Comparison of ENCODE assay signal across 12 cellular contexts in the genomic region with DNA sequence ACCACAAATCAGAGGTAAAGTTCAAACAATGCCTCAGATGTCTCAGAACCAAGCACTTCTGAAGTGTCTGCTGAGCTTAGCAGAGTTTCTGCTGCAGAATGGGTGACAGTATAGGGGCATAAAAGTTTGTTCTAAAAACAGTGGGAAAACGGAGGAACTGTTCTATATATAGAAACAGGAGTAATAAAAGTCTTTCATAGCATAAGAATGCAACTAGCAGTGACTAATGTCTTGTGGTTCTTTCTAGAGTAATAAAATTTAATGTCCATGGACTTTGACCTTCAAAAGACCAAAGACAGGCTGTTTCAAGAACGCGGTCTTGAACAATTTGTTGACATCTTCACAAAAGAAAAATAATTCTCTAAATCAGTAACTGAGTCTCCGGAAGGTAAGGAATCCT.
DNase-seq lines count a peak whose midpoint lies in the region; ATAC-seq, FAIRE-seq and TF ChIP-seq lines count a peak whose summit lies in the region.
"Had no signal": no experiment of that assay in that cellular context is flagged by ENCODE, and none has a peak within 500 bp of the region (broad histone marks: within the 10 kb centered on the region; RNA-seq: fewer than 3 reads in every experiment).

No MANE protein-coding gene starts in this region.

- no peak for TF ChIP-seq RAD21 in HepG2 (CRISPR knock-in tag; IDR thresholded peaks at IDR 0.05)

- no peak overlapping the region for H3K4me2 ChIP-seq in HepG2 (ENCODE audit: low read depth, low read length)

- intact Hi-C loops in transverse colon (cut with DNase I; ENCODE audit: low total_unique reads) (no loop called here), HepG2 (cut with micrococcal nuclease; ENCODE audit: unreplicated experiment) (no loop called here)

- H2AFZ ChIP-seq in HepG2 (ENCODE audit: low read length) = no peak overlapping the region

- DNase-seq in HCEC 1CT (peak; percentile 94), RWPE1 (ENCODE audit: low spot score) (peak; percentile 13), fibroblast of peridontal ligament (ENCODE audit: extremely low read depth) (peak; percentile 85), transverse colon (no peak), NCI-H524 treated with DMSO at 0.1 percent for 48 hours (lab: John Stamatoyannopoulos, UW) (no peak), GM12891 (ENCODE audit: insufficient read length, low spot score) (no peak), HepG2 (ENCODE audit: low spot score) (no peak)
- DNase-seq in effector memory CD8-positive, alpha-beta T cell = no peak
- DNase-seq: activated CD4-positive, alpha-beta T cell treated with anti-CD3 and anti-CD28 coated beads for 4 hours; NCI-H1417; RPMI8226 had no signal

- TF ChIP-seq CTCF in RWPE1 (conservative IDR thresholded peaks at IDR 0.05; ENCODE audit: low read depth) = no peak
- TF ChIP-seq CTCF in transverse colon (IDR thresholded peaks at IDR 0.05) = no peak
- TF ChIP-seq CTCF in HepG2 (CRISPR knock-in tag; IDR thresholded peaks at IDR 0.05) = no peak

- no peak for ATAC-seq in effector memory CD8-positive, alpha-beta T cell (replicated peaks)
- ATAC-seq in HepG2 = no peak

- H3K9ac ChIP-seq in HepG2 (ENCODE audit: insufficient read depth, low read depth, low read length) = no peak overlapping the region

- H3K36me3 ChIP-seq in transverse colon (no peaks in the 10 kb centered on the region), HepG2 (replicated peaks in 1 of 2; ENCODE audit: control insufficient read depth in 1 of 2, insufficient read depth in 2 of 2, low read length in 2 of 2) (no peaks in the 10 kb centered on the region)

- H4K20me1 ChIP-seq in HepG2 (ENCODE audit: insufficient read depth, low read length) = no peaks in the 10 kb centered on the region

- H3K9me3 ChIP-seq in transverse colon (no peaks in the 10 kb centered on the region), HepG2 (ENCODE audit: low read length) (no peaks in the 10 kb centered on the region)

- no peak overlapping the region for H3K4me3 Mint-ChIP-seq in effector memory CD8-positive, alpha-beta T cell
- H3K4me3 Mint-ChIP-seq: neural crest cell had no signal

- H3K4me1 ChIP-seq in transverse colon (peaks cover 0 to 20% (median 13%) of the 10 kb centered on the region in 4 donors), HepG2 (ENCODE audit: insufficient read depth, low read length) (no peaks in the 10 kb centered on the region)

- H3K27me3 ChIP-seq in transverse colon (no peaks in the 10 kb centered on the region), HepG2 (ENCODE audit: control insufficient read depth in 1 of 2, insufficient read depth in 2 of 2, low read length in 2 of 2) (no peaks in the 10 kb centered on the region)

- H3K4me3 ChIP-seq in transverse colon (peak overlapping the region in 2 of 4 donors; percentile 11 to 23), HepG2 (replicated peaks in 1 of 3; ENCODE audit: insufficient read depth in 1 of 3, low read depth in 2 of 3, low read length in 3 of 3) (no peak overlapping the region)

- no peaks in the 10 kb centered on the region for H3K4me1 Mint-ChIP-seq in effector memory CD8-positive, alpha-beta T cell (ENCODE audit: low read depth in 2 of 2)

- no peaks in the 10 kb centered on the region for H3K79me2 ChIP-seq in HepG2 (ENCODE audit: insufficient read depth, low read length)

- no peaks in the 10 kb centered on the region for H3K36me3 Mint-ChIP-seq in effector memory CD8-positive, alpha-beta T cell (ENCODE audit: insufficient read depth)

- POLR2A ChIA-PET in RWPE1 (lab: Yijun Ruan, JAX; ENCODE audit: low non-redundant PET) (no interaction called here), HepG2 (lab: Yijun Ruan, JAX) (no interaction called here)

- TF ChIP-seq POLR2A in transverse colon (IDR thresholded peaks at IDR 0.05) (no peak), GM12891 (IDR thresholded peaks at IDR 0.05; ENCODE audit: low read depth, low read length) (no peak), HepG2 (IDR thresholded peaks at IDR 0.05; ENCODE audit: insufficient read depth in 1 of 2, low read depth in 2 of 2, low read length in 2 of 2) (no peak)

- H3K27ac Mint-ChIP-seq in effector memory CD8-positive, alpha-beta T cell = no peak overlapping the region

- WGBS in transverse colon (ENCODE audit: low coverage in 1 of 2), 2 donors = 18 to 26% methylated on average over 4 of the region's 4 CpGs
- WGBS in HepG2 (ENCODE audit: low lambda C conversion rate) = 20% methylated on average over 4 of the region's 4 CpGs

- peaks cover 35 to 38% of the 10 kb centered on the region in 2 donors for H3K27me3 Mint-ChIP-seq in effector memory CD8-positive, alpha-beta T cell

- TF ChIP-seq EP300 in transverse colon (IDR thresholded peaks at IDR 0.05; ENCODE audit: low read depth) = no peak
- no peak for TF ChIP-seq EP300 in HepG2 (IDR thresholded peaks at IDR 0.05; ENCODE audit: low read depth in 2 of 2, low read length in 2 of 2)
- no peak for TF ChIP-seq EP300 in HepG2 (CRISPR knock-in tag; IDR thresholded peaks at IDR 0.05; ENCODE audit: borderline replicate concordance)

- H3K27ac ChIP-seq in RWPE1 = no peak overlapping the region
- peak overlapping the region; percentile 64 to 78 (median 73) for H3K27ac ChIP-seq in transverse colon
- no peak overlapping the region for H3K27ac ChIP-seq in HepG2 (ENCODE audit: extremely low read length, insufficient read depth, low read length)

- in situ Hi-C loops in transverse colon (cut with MboI; ENCODE audit: low pct_ligation_motif_present in 1 of 4, low pct_unique_long_range_greater_than_20kb in 1 of 4, low sequenced_read_pairs in 3 of 4) (no loop called here), HepG2 (cut with HindIII; ENCODE audit: extremely low pct_ligation_motif_present, low pct_unique_long_range_greater_than_20kb) (no loop called here)

- no TSS peak for BruUV-seq in HepG2 (replicated peaks; lab: Mats Ljungman, UMichigan)

- CTCF ChIA-PET in RWPE1 (lab: Yijun Ruan, JAX) (no interaction called here), HepG2 (lab: Yijun Ruan, JAX; ENCODE audit: low intra/inter-chr PET ratio, low total read pairs) (no interaction called here)

- H3K9me3 Mint-ChIP-seq in effector memory CD8-positive, alpha-beta T cell = no peaks in the 10 kb centered on the region

- FAIRE-seq in GM12891 (lab: Jason Lieb, UNC) (no peak), HepG2 (lab: Jason Lieb, UNC) (no peak)

TF ChIP-seq in GM12891, 5 proteins besides CTCF, POLR2A, EP300 and RAD21:
- TF ChIP-seq TAF1 (IDR thresholded peaks at IDR 0.05; ENCODE audit: low read depth, low read length) = no peak
- TF ChIP-seq SPI1 (IDR thresholded peaks at IDR 0.05; ENCODE audit: low read depth, low read length) = no peak
- no peak for TF ChIP-seq POU2F2 (IDR thresholded peaks at IDR 0.05; ENCODE audit: low read depth, low read length)
- TF ChIP-seq POLR2AphosphoS5 (IDR thresholded peaks at IDR 0.05; ENCODE audit: low read depth, low read length) = no peak
- TF ChIP-seq PAX5 (IDR thresholded peaks at IDR 0.05; ENCODE audit: insufficient read depth, low read length, severe bottlenecking) = no peak

TF ChIP-seq in HepG2, 621 proteins besides CTCF, POLR2A, EP300 and RAD21 (continues in another document):
- TF ChIP-seq SP4 (CRISPR knock-in tag; IDR thresholded peaks at IDR 0.05) = no peak
- no peak for TF ChIP-seq ONECUT2 (CRISPR knock-in tag; IDR thresholded peaks at IDR 0.05)
- TF ChIP-seq PPARG (CRISPR knock-in tag; conservative IDR thresholded peaks at IDR 0.05) = no peak
- TF ChIP-seq SNAPC4 (CRISPR knock-in tag; IDR thresholded peaks at IDR 0.05) = no peak
- TF ChIP-seq PRMT3 (CRISPR knock-in tag; IDR thresholded peaks at IDR 0.05; ENCODE audit: borderline replicate concordance, low read depth) = no peak
- TF ChIP-seq ARID3A (IDR thresholded peaks at IDR 0.05; ENCODE audit: low read depth, low read length) = no peak

Comparison
In these comparisons a context has a peak if more than half of its experiments do, and no peak if none do; other contexts are left out.
1. DNase-seq: peak in HCEC 1CT (single experiment), RWPE1 (single experiment) and fibroblast of peridontal ligament (single experiment); none in transverse colon (single experiment), NCI-H524 treated with DMSO at 0.1 percent for 48 hours (single experiment), GM12891 (single experiment), effector memory CD8-positive, alpha-beta T cell (0 of 3) and HepG2 (single experiment).
2. H3K27ac ChIP-seq: peak in transverse colon (4 of 4); none in RWPE1 (single experiment) and HepG2 (single experiment).